In the genomic region with DNA sequence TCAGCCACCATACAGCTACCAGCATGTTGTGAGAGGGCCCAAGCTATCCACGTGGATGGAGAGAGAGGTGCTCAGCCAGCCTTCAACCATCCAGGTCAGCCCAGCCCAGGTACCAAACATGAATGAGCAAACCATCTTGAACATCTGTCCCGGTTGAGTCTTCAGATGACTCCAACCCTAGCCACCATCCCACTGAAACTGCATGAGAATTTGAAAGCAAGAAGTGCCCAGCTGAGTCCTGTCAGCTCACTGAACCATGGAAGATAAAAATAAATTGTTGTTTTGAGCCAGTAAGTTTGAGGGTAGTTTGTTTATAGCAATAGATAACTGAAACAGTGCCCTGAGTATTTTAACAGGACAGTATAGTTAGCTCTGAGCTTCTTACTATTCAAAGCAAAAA, we compare ENCODE assay signal across 17 cellular contexts. TPM values are rescaled to one million over a fixed set of nuclear protein-coding genes. Genes with fewer than 3 reads are reported as not detected.
DNase-seq lines count a peak whose midpoint lies in the region; ATAC-seq and TF ChIP-seq lines count a peak whose summit lies in the region.
"Had no signal": no experiment of that assay in that cellular context is flagged by ENCODE, and none has a peak within 500 bp of the region (broad histone marks: within the 10 kb centered on the region; RNA-seq: fewer than 3 reads in every experiment).

No MANE protein-coding gene starts in this region.

- peaks cover 38% of the 10 kb centered on the region for H3K9me3 ChIP-seq in BLaER1
- H3K9me3 ChIP-seq: ascending aorta, ovary, suprapubic skin had no signal

- TF ChIP-seq CTCF in HFFc6 (IDR thresholded peaks at IDR 0.05) (no peak), Calu3 (IDR thresholded peaks at IDR 0.05; ENCODE audit: unreplicated experiment) (no peak)

- H3K27ac Mint-ChIP-seq in HFFc6: no peak overlapping the region
- H3K27ac Mint-ChIP-seq in Calu3 (ENCODE audit: unreplicated experiment): no peak overlapping the region
- H3K27ac Mint-ChIP-seq: dendritic cell treated with granulocyte-macrophage colony-stimulating factor and Interleukin-4, amounts not matched to agents 40 ng/mL and 50 ng/mL, for 4 days had no signal

- peaks cover 75% of the 10 kb centered on the region for H3K4me1 ChIP-seq in BLaER1
- H3K4me1 ChIP-seq: ascending aorta, suprapubic skin had no signal

- H3K27me3 Mint-ChIP-seq in HFFc6 (ENCODE audit: insufficient read depth) (peaks cover 6% of the 10 kb centered on the region), Calu3 (ENCODE audit: unreplicated experiment) (no peaks in the 10 kb centered on the region)

- H3K36me3 Mint-ChIP-seq in HFFc6 (ENCODE audit: low read depth) (no peaks in the 10 kb centered on the region), Calu3 (ENCODE audit: insufficient read depth, unreplicated experiment) (peaks cover 4% of the 10 kb centered on the region)

- H3K9me3 Mint-ChIP-seq in HFFc6: no peaks in the 10 kb centered on the region
- no peaks in the 10 kb centered on the region for H3K9me3 Mint-ChIP-seq in Calu3 (ENCODE audit: low read depth, unreplicated experiment)
- H3K9me3 Mint-ChIP-seq: dendritic cell treated with granulocyte-macrophage colony-stimulating factor and Interleukin-4, amounts not matched to agents 40 ng/mL and 50 ng/mL, for 4 days had no signal

- H3K4me3 Mint-ChIP-seq in HFFc6 (no peak overlapping the region), Calu3 (ENCODE audit: low read depth, unreplicated experiment) (no peak overlapping the region)
- H3K4me3 Mint-ChIP-seq: dendritic cell treated with granulocyte-macrophage colony-stimulating factor and Interleukin-4, amounts not matched to agents 40 ng/mL and 50 ng/mL, for 4 days had no signal

- no TSS peak for BruUV-seq in Calu3 (replicated peaks; lab: Mats Ljungman, UMichigan)

- CTCF ChIA-PET in Calu3 (lab: Charles Lee): no interaction called here

- H3K4me2 ChIP-seq in BLaER1: peak overlapping the region; percentile 47

- ATAC-seq in GM19035 (IDR thresholded peaks at IDR 0.05; ENCODE audit: unreplicated experiment) (peak; percentile 43), GM21786 (IDR thresholded peaks at IDR 0.05; ENCODE audit: unreplicated experiment) (peak; percentile 45), HG03280 (IDR thresholded peaks at IDR 0.05; ENCODE audit: unreplicated experiment) (peak; percentile 46), GM18907 (IDR thresholded peaks at IDR 0.05; ENCODE audit: unreplicated experiment) (no peak)

- H3K9ac ChIP-seq in BLaER1: no peak overlapping the region

- no peak overlapping the region; the same call in 1 of the 2 replicates for H3K4me3 ChIP-seq in BLaER1
- H3K4me3 ChIP-seq: ascending aorta, ovary, suprapubic skin had no signal

- H3K36me3 ChIP-seq in BLaER1: no peaks in the 10 kb centered on the region
- H3K36me3 ChIP-seq: ascending aorta, ovary, suprapubic skin had no signal

- no peaks in the 10 kb centered on the region for H4K20me1 ChIP-seq in BLaER1

- DNase-seq in HFFc6 (no peak), NCI-H2107 treated with DMSO at 0.1 percent for 48 hours (lab: John Stamatoyannopoulos, UW; ENCODE audit: unreplicated experiment) (no peak), Calu3 (no peak)
- DNase-seq: 8988T; activated CD4-positive, alpha-beta T cell treated with anti-CD3 and anti-CD28 coated beads, Interleukin-2, amount 50 U/mL, for 1 hour; NCI-H187; NCI-H69; ovary had no signal

- H3K4me1 Mint-ChIP-seq in HFFc6 (ENCODE audit: low read depth) (no peaks in the 10 kb centered on the region), Calu3 (ENCODE audit: low read depth, unreplicated experiment) (peaks cover 38% of the 10 kb centered on the region)

- intact Hi-C loops in Calu3 (cut with micrococcal nuclease; ENCODE audit: unreplicated experiment): no loop called here

- H3K27ac ChIP-seq in BLaER1: no peak overlapping the region
- H3K27ac ChIP-seq: ascending aorta, ovary, RWPE1, suprapubic skin had no signal

- H3K27me3 ChIP-seq in BLaER1: no peaks in the 10 kb centered on the region
- H3K27me3 ChIP-seq: ascending aorta, ovary, suprapubic skin had no signal

RNA-seq across cellular contexts. Expression of gene SEL1L3, which starts 7.3 kb away (rescaled TPM):
- total RNA-seq in HFFc6 (2021; fragmentation: NEBNext Ultra II Directional; extraction: Animal tissue kit (Norgen Biotek cat#: 25700)): 10 to 100 TPM; 24.5 to 35.4 (median 31.1) TPM
- 116 and 120 TPM in 2 replicates for total RNA-seq in Calu3 (2022)

RNA-seq across cellular contexts. Expression of gene SMIM20, which starts 43.9 kb away (rescaled TPM):
- total RNA-seq in HFFc6 (2021; fragmentation: NEBNext Ultra II Directional; extraction: Animal tissue kit (Norgen Biotek cat#: 25700)): 10 to 100 TPM; 18.9 to 26.7 (median 22.0) TPM
- total RNA-seq in Calu3 (2022): 21.0 and 23.2 TPM in 2 replicates
